ENCODE assay signal across 1 cellular context in genomic region chr20:47233333-47234188, GRCh38.
TF ChIP-seq lines count a peak whose summit lies in the region.

No MANE protein-coding gene starts in this region.

TF ChIP-seq in HepG2, 621 proteins besides CTCF, POLR2A, EP300 and RAD21 (continued from another document and continues in another):
- TF ChIP-seq, protein P1, sequence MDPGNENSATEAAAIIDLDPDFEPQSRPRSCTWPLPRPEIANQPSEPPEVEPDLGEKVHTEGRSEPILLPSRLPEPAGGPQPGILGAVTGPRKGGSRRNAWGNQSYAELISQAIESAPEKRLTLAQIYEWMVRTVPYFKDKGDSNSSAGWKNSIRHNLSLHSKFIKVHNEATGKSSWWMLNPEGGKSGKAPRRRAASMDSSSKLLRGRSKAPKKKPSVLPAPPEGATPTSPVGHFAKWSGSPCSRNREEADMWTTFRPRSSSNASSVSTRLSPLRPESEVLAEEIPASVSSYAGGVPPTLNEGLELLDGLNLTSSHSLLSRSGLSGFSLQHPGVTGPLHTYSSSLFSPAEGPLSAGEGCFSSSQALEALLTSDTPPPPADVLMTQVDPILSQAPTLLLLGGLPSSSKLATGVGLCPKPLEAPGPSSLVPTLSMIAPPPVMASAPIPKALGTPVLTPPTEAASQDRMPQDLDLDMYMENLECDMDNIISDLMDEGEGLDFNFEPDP (CRISPR knock-in tag; conservative IDR thresholded peaks at IDR 0.05) = no peak
- no peak for TF ChIP-seq GRHL1 (CRISPR knock-in tag; conservative IDR thresholded peaks at IDR 0.05)
- peak; percentile 96 for TF ChIP-seq CEBPB (IDR thresholded peaks at IDR 0.05; ENCODE audit: borderline replicate concordance, low read depth, low read length)
- TF ChIP-seq HDAC1 (CRISPR knock-in tag; IDR thresholded peaks at IDR 0.05) = peak; percentile 72; the same call in 1 of the 2 replicates
- TF ChIP-seq ATF1 (CRISPR knock-in tag; IDR thresholded peaks at IDR 0.05) = peak; percentile 52; the same call in 1 of the 2 replicates
- TF ChIP-seq ZNF777 (CRISPR knock-in tag; IDR thresholded peaks at IDR 0.05) = no peak
- TF ChIP-seq ZEB1 (IDR thresholded peaks at IDR 0.05; ENCODE audit: insufficient replicate concordance, low read depth) = peak; percentile 61
- TF ChIP-seq ZNF891 (CRISPR knock-in tag; IDR thresholded peaks at IDR 0.05) = no peak
- TF ChIP-seq, protein P2, sequence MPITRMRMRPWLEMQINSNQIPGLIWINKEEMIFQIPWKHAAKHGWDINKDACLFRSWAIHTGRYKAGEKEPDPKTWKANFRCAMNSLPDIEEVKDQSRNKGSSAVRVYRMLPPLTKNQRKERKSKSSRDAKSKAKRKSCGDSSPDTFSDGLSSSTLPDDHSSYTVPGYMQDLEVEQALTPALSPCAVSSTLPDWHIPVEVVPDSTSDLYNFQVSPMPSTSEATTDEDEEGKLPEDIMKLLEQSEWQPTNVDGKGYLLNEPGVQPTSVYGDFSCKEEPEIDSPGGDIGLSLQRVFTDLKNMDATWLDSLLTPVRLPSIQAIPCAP (CRISPR knock-in tag; IDR thresholded peaks at IDR 0.05; ENCODE audit: low read depth) = no peak
- TF ChIP-seq MIER2 (CRISPR knock-in tag; IDR thresholded peaks at IDR 0.05) = peak; percentile 86
- no peak for TF ChIP-seq TIGD3 (CRISPR knock-in tag; IDR thresholded peaks at IDR 0.05; ENCODE audit: borderline replicate concordance)
- TF ChIP-seq MEIS2 (CRISPR knock-in tag; IDR thresholded peaks at IDR 0.05) = peak; percentile 56; the same call in 1 of the 2 replicates
- TF ChIP-seq, protein P3, sequence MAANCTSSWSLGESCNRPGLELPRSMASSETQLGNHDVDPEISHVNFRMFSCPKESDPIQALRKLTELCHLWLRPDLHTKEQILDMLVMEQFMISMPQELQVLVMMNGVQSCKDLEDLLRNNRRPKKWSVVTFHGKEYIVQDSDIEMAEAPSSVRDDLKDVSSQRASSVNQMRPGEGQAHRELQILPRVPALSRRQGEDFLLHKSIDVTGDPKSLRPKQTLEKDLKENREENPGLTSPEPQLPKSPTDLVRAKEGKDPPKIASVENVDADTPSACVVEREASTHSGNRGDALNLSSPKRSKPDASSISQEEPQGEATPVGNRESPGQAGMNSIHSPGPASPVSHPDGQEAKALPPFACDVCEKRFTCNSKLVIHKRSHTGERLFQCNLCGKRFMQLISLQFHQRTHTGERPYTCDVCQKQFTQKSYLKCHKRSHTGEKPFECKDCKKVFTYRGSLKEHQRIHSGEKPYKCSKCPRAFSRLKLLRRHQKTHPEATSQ (CRISPR knock-in tag; IDR thresholded peaks at IDR 0.05; ENCODE audit: borderline replicate concordance) = no peak; the same call in 1 of the 2 replicates
- no peak for TF ChIP-seq PREB (CRISPR knock-in tag; IDR thresholded peaks at IDR 0.05)
- TF ChIP-seq TARDBP (CRISPR knock-in tag; IDR thresholded peaks at IDR 0.05) = peak; percentile 97
- peak; percentile 54; the same call in 1 of the 2 replicates for TF ChIP-seq JUN (CRISPR knock-in tag; IDR thresholded peaks at IDR 0.05)
- TF ChIP-seq, protein P4, sequence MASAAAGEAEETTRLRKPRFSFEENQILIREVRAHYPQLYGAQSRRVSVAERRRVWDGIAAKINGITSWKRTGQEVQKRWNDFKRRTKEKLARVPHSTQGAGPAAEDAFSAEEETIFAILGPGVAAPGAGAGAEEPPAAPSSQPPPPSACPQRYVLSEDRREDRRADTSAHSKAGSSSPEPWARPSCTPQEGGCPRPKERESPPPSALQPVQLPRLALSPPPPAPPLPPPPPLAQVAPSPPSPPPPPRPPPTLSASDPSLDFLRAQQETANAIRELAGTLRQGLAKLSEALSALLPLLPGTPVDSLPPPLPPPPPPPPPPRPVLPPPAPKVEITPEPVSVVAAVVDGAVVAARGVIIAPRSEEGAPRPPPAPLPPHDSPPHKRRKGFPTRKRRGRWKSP (CRISPR knock-in tag; IDR thresholded peaks at IDR 0.05) = peak; percentile 53; the same call in 1 of the 2 replicates
- no peak for TF ChIP-seq BORCS8-MEF2B (CRISPR knock-in tag; IDR thresholded peaks at IDR 0.05)
- TF ChIP-seq ZNF670 (CRISPR knock-in tag; IDR thresholded peaks at IDR 0.05; ENCODE audit: borderline replicate concordance) = no peak
- TF ChIP-seq NFE2L2 (IDR thresholded peaks at IDR 0.05; ENCODE audit: low read length) = no peak
- no peak for TF ChIP-seq ZNF878 (CRISPR knock-in tag; IDR thresholded peaks at IDR 0.05)
- TF ChIP-seq ATF7-NPFF (CRISPR knock-in tag; IDR thresholded peaks at IDR 0.05; ENCODE audit: low read depth) = peak; percentile 27; the same call in 1 of the 2 replicates
- no peak for TF ChIP-seq CENPT (CRISPR knock-in tag; IDR thresholded peaks at IDR 0.05; ENCODE audit: low read depth)
- no peak for TF ChIP-seq CERS6 (CRISPR knock-in tag; IDR thresholded peaks at IDR 0.05)
- no peak for TF ChIP-seq RFX5 (IDR thresholded peaks at IDR 0.05; ENCODE audit: low read depth, low read length)
- no peak for TF ChIP-seq POLR2AphosphoS2 (IDR thresholded peaks at IDR 0.05; ENCODE audit: low read depth, low read length)
- TF ChIP-seq, protein P5, sequence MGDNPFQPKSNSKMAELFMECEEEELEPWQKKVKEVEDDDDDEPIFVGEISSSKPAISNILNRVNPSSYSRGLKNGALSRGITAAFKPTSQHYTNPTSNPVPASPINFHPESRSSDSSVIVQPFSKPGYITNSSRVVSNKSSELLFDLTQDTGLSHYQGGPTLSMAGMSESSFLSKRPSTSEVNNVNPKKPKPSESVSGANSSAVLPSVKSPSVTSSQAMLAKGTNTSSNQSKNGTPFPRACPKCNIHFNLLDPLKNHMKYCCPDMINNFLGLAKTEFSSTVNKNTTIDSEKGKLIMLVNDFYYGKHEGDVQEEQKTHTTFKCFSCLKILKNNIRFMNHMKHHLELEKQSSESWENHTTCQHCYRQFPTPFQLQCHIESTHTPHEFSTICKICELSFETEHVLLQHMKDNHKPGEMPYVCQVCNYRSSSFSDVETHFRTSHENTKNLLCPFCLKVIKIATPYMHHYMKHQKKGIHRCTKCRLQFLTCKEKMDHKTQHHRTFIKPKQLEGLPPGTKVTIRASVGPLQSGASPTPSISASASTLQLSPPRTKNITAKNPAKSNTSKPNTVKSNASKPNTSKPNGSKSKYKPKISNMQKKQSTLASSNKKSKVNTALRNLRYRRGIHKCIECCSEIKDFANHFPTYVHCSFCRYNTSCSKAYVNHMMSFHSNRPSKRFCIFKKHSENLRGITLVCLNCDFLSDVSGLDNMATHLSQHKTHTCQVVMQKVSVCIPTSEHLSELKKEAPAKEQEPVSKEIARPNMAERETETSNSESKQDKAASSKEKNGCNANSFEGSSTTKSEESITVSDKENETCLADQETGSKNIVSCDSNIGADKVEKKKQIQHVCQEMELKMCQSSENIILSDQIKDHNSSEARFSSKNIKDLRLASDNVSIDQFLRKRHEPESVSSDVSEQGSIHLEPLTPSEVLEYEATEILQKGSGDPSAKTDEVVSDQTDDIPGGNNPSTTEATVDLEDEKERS (CRISPR knock-in tag; IDR thresholded peaks at IDR 0.05) = peak; percentile 69; the same call in 1 of the 2 replicates
- peak; percentile 94 for TF ChIP-seq ZNF644 (CRISPR knock-in tag; IDR thresholded peaks at IDR 0.05; ENCODE audit: low read depth)
- TF ChIP-seq TP53 (CRISPR knock-in tag; conservative IDR thresholded peaks at IDR 0.05) = 0 out of 2 replicates have a peak, but pooled peaks have one; percentile 14
- no peak for TF ChIP-seq ZNF660 (CRISPR knock-in tag; IDR thresholded peaks at IDR 0.05; ENCODE audit: borderline replicate concordance, low read depth)
- TF ChIP-seq, protein P6, sequence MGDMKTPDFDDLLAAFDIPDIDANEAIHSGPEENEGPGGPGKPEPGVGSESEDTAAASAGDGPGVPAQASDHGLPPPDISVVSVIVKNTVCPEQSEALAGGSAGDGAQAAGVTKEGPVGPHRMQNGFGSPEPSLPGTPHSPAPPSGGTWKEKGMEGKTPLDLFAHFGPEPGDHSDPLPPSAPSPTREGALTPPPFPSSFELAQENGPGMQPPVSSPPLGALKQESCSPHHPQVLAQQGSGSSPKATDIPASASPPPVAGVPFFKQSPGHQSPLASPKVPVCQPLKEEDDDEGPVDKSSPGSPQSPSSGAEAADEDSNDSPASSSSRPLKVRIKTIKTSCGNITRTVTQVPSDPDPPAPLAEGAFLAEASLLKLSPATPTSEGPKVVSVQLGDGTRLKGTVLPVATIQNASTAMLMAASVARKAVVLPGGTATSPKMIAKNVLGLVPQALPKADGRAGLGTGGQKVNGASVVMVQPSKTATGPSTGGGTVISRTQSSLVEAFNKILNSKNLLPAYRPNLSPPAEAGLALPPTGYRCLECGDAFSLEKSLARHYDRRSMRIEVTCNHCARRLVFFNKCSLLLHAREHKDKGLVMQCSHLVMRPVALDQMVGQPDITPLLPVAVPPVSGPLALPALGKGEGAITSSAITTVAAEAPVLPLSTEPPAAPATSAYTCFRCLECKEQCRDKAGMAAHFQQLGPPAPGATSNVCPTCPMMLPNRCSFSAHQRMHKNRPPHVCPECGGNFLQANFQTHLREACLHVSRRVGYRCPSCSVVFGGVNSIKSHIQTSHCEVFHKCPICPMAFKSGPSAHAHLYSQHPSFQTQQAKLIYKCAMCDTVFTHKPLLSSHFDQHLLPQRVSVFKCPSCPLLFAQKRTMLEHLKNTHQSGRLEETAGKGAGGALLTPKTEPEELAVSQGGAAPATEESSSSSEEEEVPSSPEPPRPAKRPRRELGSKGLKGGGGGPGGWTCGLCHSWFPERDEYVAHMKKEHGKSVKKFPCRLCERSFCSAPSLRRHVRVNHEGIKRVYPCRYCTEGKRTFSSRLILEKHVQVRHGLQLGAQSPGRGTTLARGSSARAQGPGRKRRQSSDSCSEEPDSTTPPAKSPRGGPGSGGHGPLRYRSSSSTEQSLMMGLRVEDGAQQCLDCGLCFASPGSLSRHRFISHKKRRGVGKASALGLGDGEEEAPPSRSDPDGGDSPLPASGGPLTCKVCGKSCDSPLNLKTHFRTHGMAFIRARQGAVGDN (CRISPR knock-in tag; IDR thresholded peaks at IDR 0.05) = peak; percentile 52; the same call in 1 of the 2 replicates
- TF ChIP-seq AGO1 (IDR thresholded peaks at IDR 0.05; ENCODE audit: low read depth, low read length, poor library complexity, severe bottlenecking) = no peak
- TF ChIP-seq SUZ12 (IDR thresholded peaks at IDR 0.05; ENCODE audit: low read depth, low read length) = no peak
- TF ChIP-seq, protein P7, sequence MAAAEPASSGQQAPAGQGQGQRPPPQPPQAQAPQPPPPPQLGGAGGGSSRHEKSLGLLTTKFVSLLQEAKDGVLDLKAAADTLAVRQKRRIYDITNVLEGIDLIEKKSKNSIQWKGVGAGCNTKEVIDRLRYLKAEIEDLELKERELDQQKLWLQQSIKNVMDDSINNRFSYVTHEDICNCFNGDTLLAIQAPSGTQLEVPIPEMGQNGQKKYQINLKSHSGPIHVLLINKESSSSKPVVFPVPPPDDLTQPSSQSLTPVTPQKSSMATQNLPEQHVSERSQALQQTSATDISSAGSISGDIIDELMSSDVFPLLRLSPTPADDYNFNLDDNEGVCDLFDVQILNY (CRISPR knock-in tag; conservative IDR thresholded peaks at IDR 0.05) = peak; percentile 68
- TF ChIP-seq SCMH1 (CRISPR knock-in tag; IDR thresholded peaks at IDR 0.05; ENCODE audit: borderline replicate concordance) = no peak
- no peak for TF ChIP-seq NBN (conservative IDR thresholded peaks at IDR 0.05)
- peak; percentile 87; the same call in 1 of the 3 replicates for TF ChIP-seq MXI1 (IDR thresholded peaks at IDR 0.05; ENCODE audit: borderline replicate concordance, low read depth, low read length)
- peak; percentile 45; the same call in 1 of the 2 replicates for TF ChIP-seq TAF1 (CRISPR knock-in tag; IDR thresholded peaks at IDR 0.05)
- TF ChIP-seq, protein P8, sequence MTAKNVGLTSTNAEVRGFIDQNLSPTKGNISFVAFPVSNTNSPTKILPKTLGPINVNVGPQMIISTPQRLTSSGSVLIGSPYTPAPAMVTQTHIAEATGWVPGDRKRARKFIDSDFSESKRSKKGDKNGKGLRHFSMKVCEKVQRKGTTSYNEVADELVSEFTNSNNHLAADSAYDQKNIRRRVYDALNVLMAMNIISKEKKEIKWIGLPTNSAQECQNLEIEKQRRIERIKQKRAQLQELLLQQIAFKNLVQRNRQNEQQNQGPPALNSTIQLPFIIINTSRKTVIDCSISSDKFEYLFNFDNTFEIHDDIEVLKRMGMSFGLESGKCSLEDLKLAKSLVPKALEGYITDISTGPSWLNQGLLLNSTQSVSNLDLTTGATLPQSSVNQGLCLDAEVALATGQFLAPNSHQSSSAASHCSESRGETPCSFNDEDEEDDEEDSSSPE (CRISPR knock-in tag; IDR thresholded peaks at IDR 0.05) = peak; percentile 61
- 0 out of 2 replicates have a peak, but pooled peaks have one; percentile 38 for TF ChIP-seq ZNF546 (CRISPR knock-in tag; conservative IDR thresholded peaks at IDR 0.05)
- TF ChIP-seq ZNF431 (CRISPR knock-in tag; IDR thresholded peaks at IDR 0.05; ENCODE audit: borderline replicate concordance, low read depth) = peak; percentile 71; the same call in 1 of the 2 replicates
- no peak for TF ChIP-seq NCOA5 (CRISPR knock-in tag; IDR thresholded peaks at IDR 0.05)
